In genomic region chr2:207403141-207403540, GRCh38 we compare ENCODE assay signal across 14 cellular contexts.
DNase-seq lines count a peak whose midpoint lies in the region; ATAC-seq and TF ChIP-seq lines count a peak whose summit lies in the region.
"Had no signal": no experiment of that assay in that cellular context is flagged by ENCODE, and none has a peak within 500 bp of the region (broad histone marks: within the 10 kb centered on the region; RNA-seq: fewer than 3 reads in every experiment).

No MANE protein-coding gene starts in this region.

- CTCF ChIA-PET in IMR-90 (lab: Yijun Ruan, JAX): no interaction called here

- H3K9me1 ChIP-seq in IMR-90 (ENCODE audit: insufficient read depth, low read length): no peaks in the 10 kb centered on the region

- no peak overlapping the region for H2BK20ac ChIP-seq in IMR-90 (ENCODE audit: low read depth, low read length)

- POLR2A ChIA-PET in IMR-90 (lab: Charles Lee; ENCODE audit: unreplicated experiment): no interaction called here

- dilution Hi-C loops in IMR-90 (cut with HindIII; ENCODE audit: low sequenced_read_pairs, unreplicated experiment): no loop called here

- H2BK120ac ChIP-seq in IMR-90 (ENCODE audit: low read depth, low read length) (no peak overlapping the region), trophoblast cell (ENCODE audit: insufficient read depth, low read length, poor library complexity) (no peak overlapping the region), neuronal stem cell (ENCODE audit: low read depth, low read length) (no peak overlapping the region)

- no peak overlapping the region for H4K12ac ChIP-seq in trophoblast cell (ENCODE audit: low read depth, low read length)

- no peak for TF ChIP-seq CTCF in IMR-90 (conservative IDR thresholded peaks at IDR 0.05; ENCODE audit: low read depth, low read length)

- H3K4me3 ChIP-seq in IMR-90 (ENCODE audit: insufficient read depth, low read depth, low read length) (no peak overlapping the region), trophoblast cell (ENCODE audit: low read depth, low read length) (no peak overlapping the region), neuronal stem cell (ENCODE audit: low read length in 2 of 2) (no peak overlapping the region)
- H3K4me3 ChIP-seq: A549 had no signal

- H2BK5ac ChIP-seq in IMR-90 (ENCODE audit: low read depth, low read length, poor library complexity, severe bottlenecking) (no peak overlapping the region), trophoblast cell (ENCODE audit: low read depth, low read length, poor library complexity) (no peak overlapping the region), neuronal stem cell (ENCODE audit: low read length) (no peak overlapping the region)

- H2BK15ac ChIP-seq in IMR-90 (ENCODE audit: low read depth, low read length) (no peak overlapping the region), neuronal stem cell (ENCODE audit: low read length) (no peak overlapping the region)

- H2AFZ ChIP-seq in IMR-90 (replicated peaks; ENCODE audit: low read length, poor library complexity) (no peak overlapping the region), trophoblast cell (ENCODE audit: insufficient read depth, low read length, poor library complexity) (no peak overlapping the region), neuronal stem cell (ENCODE audit: low read length) (no peak overlapping the region)

- no peak overlapping the region for H3K27ac ChIP-seq in IMR-90 (ENCODE audit: insufficient read depth, low read length)
- no peak overlapping the region for H3K27ac ChIP-seq in trophoblast cell (ENCODE audit: low read depth, low read length)
- no peak overlapping the region for H3K27ac ChIP-seq in neuronal stem cell (replicated peaks; ENCODE audit: low read length)
- H3K27ac ChIP-seq: A549, C4-2B had no signal

- no peak overlapping the region for H4K5ac ChIP-seq in IMR-90 (ENCODE audit: low read depth, low read length)

- no peak overlapping the region for H2AK5ac ChIP-seq in IMR-90 (ENCODE audit: low read depth, low read length)
- no peak overlapping the region for H2AK5ac ChIP-seq in trophoblast cell (ENCODE audit: low read length)
- H2AK5ac ChIP-seq in neuronal stem cell (ENCODE audit: low read depth, low read length): no peak overlapping the region

- no peak overlapping the region for H3K56ac ChIP-seq in IMR-90 (ENCODE audit: extremely low read depth, insufficient read depth, low read length)

- no peaks in the 10 kb centered on the region for H3K79me2 ChIP-seq in trophoblast cell (ENCODE audit: control insufficient read depth, insufficient read depth, low read length, poor library complexity)

- BruUV-seq in IMR-90 (replicated peaks; lab: Mats Ljungman, UMichigan): no TSS peak

- TF ChIP-seq RAD21 in IMR-90 (IDR thresholded peaks at IDR 0.05; ENCODE audit: low read length): no peak

- no peak overlapping the region; the same call in 1 of the 2 replicates for H3K18ac ChIP-seq in IMR-90 (ENCODE audit: low read depth, low read length)
- H3K18ac ChIP-seq in trophoblast cell (ENCODE audit: low read length): no peak overlapping the region
- H3K18ac ChIP-seq in neuronal stem cell (ENCODE audit: low read length): no peak overlapping the region

- no peaks in the 10 kb centered on the region for H3K27me3 ChIP-seq in IMR-90 (ENCODE audit: control insufficient read depth, insufficient read depth, low read length)
- no peaks in the 10 kb centered on the region for H3K27me3 ChIP-seq in trophoblast cell (ENCODE audit: insufficient read depth, low read length)
- H3K27me3 ChIP-seq in neuronal stem cell (ENCODE audit: control insufficient read depth in 3 of 3, insufficient read depth in 3 of 3, low read depth in 1 of 3, low read length in 3 of 3): no peaks in the 10 kb centered on the region

- H2BK12ac ChIP-seq in trophoblast cell (ENCODE audit: low read length) (no peak overlapping the region), neuronal stem cell (ENCODE audit: low read length) (no peak overlapping the region)

- H3K4me1 ChIP-seq in IMR-90 (ENCODE audit: control insufficient read depth, insufficient read depth, low read length) (no peaks in the 10 kb centered on the region; the same call in 1 of the 2 replicates), trophoblast cell (ENCODE audit: control insufficient read depth in 1 of 2, insufficient read depth in 2 of 2, low read length in 2 of 2) (no peaks in the 10 kb centered on the region), neuronal stem cell (ENCODE audit: control insufficient read depth in 2 of 2, insufficient read depth in 1 of 2, low read depth in 1 of 2, low read length in 2 of 2) (peaks cover 4 to 11% of the 10 kb centered on the region in 2 donors)
- H3K4me1 ChIP-seq: Caco-2 had no signal

- no peak overlapping the region for H4K8ac ChIP-seq in IMR-90 (ENCODE audit: low read depth in 2 of 2, low read length in 2 of 2)
- no peak overlapping the region for H4K8ac ChIP-seq in trophoblast cell (ENCODE audit: low read depth, low read length)
- H4K8ac ChIP-seq in neuronal stem cell (ENCODE audit: low read depth, low read length): no peak overlapping the region

- no peak overlapping the region for H4K91ac ChIP-seq in IMR-90 (ENCODE audit: insufficient read depth, low read depth, low read length)
- no peak overlapping the region for H4K91ac ChIP-seq in trophoblast cell (ENCODE audit: low read depth, low read length)
- no peak overlapping the region for H4K91ac ChIP-seq in neuronal stem cell (ENCODE audit: low read depth, low read length, poor library complexity)

- H3K4ac ChIP-seq in IMR-90 (ENCODE audit: low read depth, low read length) (no peak overlapping the region), trophoblast cell (ENCODE audit: low read depth, low read length) (no peak overlapping the region), neuronal stem cell (ENCODE audit: low read length) (no peak overlapping the region)

- peak; percentile 59 for ATAC-seq in IMR-90 (ENCODE audit: low read depth)
- ATAC-seq in esophagus mucosa: peak; percentile 47
- ATAC-seq: A549 had no signal

- WGBS in IMR-90 (ENCODE audit: extremely low coverage in 2 of 2, insufficient read length in 1 of 2), 2 experiments: no CpG with 5 or more reads among the region's 1 CpG
- WGBS in trophoblast cell (ENCODE audit: extremely low coverage, insufficient coverage, insufficient read length): no CpG with 5 or more reads among the region's 1 CpG
- WGBS in neuronal stem cell (ENCODE audit: extremely low coverage in 2 of 2, insufficient read length in 2 of 2, insufficient replicate concordance in 1 of 2), 2 donors: no CpG with 5 or more reads among the region's 1 CpG

- H3K9me3 ChIP-seq in IMR-90 (ENCODE audit: control insufficient read depth, insufficient read depth, low read length): no peaks in the 10 kb centered on the region
- no peaks in the 10 kb centered on the region for H3K9me3 ChIP-seq in trophoblast cell (ENCODE audit: insufficient read depth, low read depth, low read length)
- H3K9me3 ChIP-seq in neuronal stem cell (replicated peaks in 1 of 2; ENCODE audit: control insufficient read depth in 2 of 2, insufficient read depth in 1 of 2, low read depth in 1 of 2, low read length in 2 of 2): no peaks in the 10 kb centered on the region
- H3K9me3 ChIP-seq: A549, Caco-2 had no signal

- no peak overlapping the region for H2AK9ac ChIP-seq in IMR-90 (replicated peaks; ENCODE audit: low read depth, low read length, poor library complexity)

- H4K20me1 ChIP-seq in IMR-90 (ENCODE audit: insufficient read depth, low read length): no peaks in the 10 kb centered on the region

- H3K9ac ChIP-seq in IMR-90 (ENCODE audit: low read depth, low read length): no peak overlapping the region
- no peak overlapping the region for H3K9ac ChIP-seq in trophoblast cell (ENCODE audit: low read length)
- H3K9ac ChIP-seq in neuronal stem cell (ENCODE audit: low read depth, low read length, poor library complexity): no peak overlapping the region

- DNase-seq in IMR-90 (peak; percentile 40), amniotic epithelial cell (ENCODE audit: low read depth) (peak; percentile 62), trophoblast cell (peak; percentile 64 to 86), neuronal stem cell (ENCODE audit: low spot score) (no peak), NCI-H1694 (lab: John Stamatoyannopoulos, UW) (no peak), SW480 (ENCODE audit: low spot score) (no peak)
- DNase-seq: AML-193; Caco-2; CD4-positive, alpha-beta T cell; GF-D8; H9 had no signal

- in situ Hi-C loops in IMR-90 (cut with MboI; ENCODE audit: low sequenced_read_pairs): no loop called here

- no peaks in the 10 kb centered on the region for H3K79me1 ChIP-seq in IMR-90 (ENCODE audit: low read depth in 1 of 2, low read length in 2 of 2)
- H3K79me1 ChIP-seq in trophoblast cell (ENCODE audit: low read length): no peaks in the 10 kb centered on the region
- no peaks in the 10 kb centered on the region for H3K79me1 ChIP-seq in neuronal stem cell (ENCODE audit: low read depth, low read length)

- H3K4me2 ChIP-seq in IMR-90 (ENCODE audit: low read depth, low read length) (no peak overlapping the region), trophoblast cell (ENCODE audit: low read length) (no peak overlapping the region), neuronal stem cell (ENCODE audit: insufficient read depth, low read length, poor library complexity, severe bottlenecking) (no peak overlapping the region)
- H3K4me2 ChIP-seq: A549 had no signal

- intact Hi-C loops in IMR-90 (cut with micrococcal nuclease): no loop called here

- H3K36me3 ChIP-seq in IMR-90 (ENCODE audit: control insufficient read depth, insufficient read depth, low read length) (no peaks in the 10 kb centered on the region), trophoblast cell (ENCODE audit: control insufficient read depth in 1 of 2, insufficient read depth in 2 of 2, low read length in 2 of 2) (no peaks in the 10 kb centered on the region), neuronal stem cell (replicated peaks in 1 of 2; ENCODE audit: control insufficient read depth in 2 of 2, insufficient read depth in 2 of 2, low read length in 2 of 2) (no peaks in the 10 kb centered on the region)

- TF ChIP-seq POLR2A in IMR-90 (IDR thresholded peaks at IDR 0.05; ENCODE audit: low read depth, low read length): no peak

- H3K14ac ChIP-seq in IMR-90 (replicated peaks; ENCODE audit: low read depth, low read length) (no peak overlapping the region), trophoblast cell (ENCODE audit: low read length) (no peak overlapping the region), neuronal stem cell (ENCODE audit: low read length) (no peak overlapping the region)

- H3K23ac ChIP-seq in IMR-90 (ENCODE audit: low read depth, low read length): no peak overlapping the region
- H3K23ac ChIP-seq in trophoblast cell (ENCODE audit: low read length): no peak overlapping the region
- H3K23ac ChIP-seq in neuronal stem cell (ENCODE audit: low read depth, low read length, poor library complexity): no peak overlapping the region

TF ChIP-seq in IMR-90, 13 proteins besides CTCF, POLR2A, EP300 and RAD21 (continues in another document):
- no peak for TF ChIP-seq RFX5 (IDR thresholded peaks at IDR 0.05; ENCODE audit: low read depth, low read length)
- no peak for TF ChIP-seq BHLHE40 (IDR thresholded peaks at IDR 0.05; ENCODE audit: low read depth, low read length)
- TF ChIP-seq RCOR1 (IDR thresholded peaks at IDR 0.05; ENCODE audit: insufficient replicate concordance, low read length): no peak
- no peak for TF ChIP-seq MAFK (IDR thresholded peaks at IDR 0.05; ENCODE audit: low read depth, low read length)

Comparison
In these comparisons a context has a peak if more than half of its experiments do, and no peak if none do; other contexts are left out.
1. DNase-seq: peak in IMR-90 (single experiment), amniotic epithelial cell (single experiment) and trophoblast cell (2 of 2); none in neuronal stem cell (single experiment), NCI-H1694 (single experiment) and SW480 (single experiment).